ENCODE assay signal across 2 cellular contexts in the genomic region with DNA sequence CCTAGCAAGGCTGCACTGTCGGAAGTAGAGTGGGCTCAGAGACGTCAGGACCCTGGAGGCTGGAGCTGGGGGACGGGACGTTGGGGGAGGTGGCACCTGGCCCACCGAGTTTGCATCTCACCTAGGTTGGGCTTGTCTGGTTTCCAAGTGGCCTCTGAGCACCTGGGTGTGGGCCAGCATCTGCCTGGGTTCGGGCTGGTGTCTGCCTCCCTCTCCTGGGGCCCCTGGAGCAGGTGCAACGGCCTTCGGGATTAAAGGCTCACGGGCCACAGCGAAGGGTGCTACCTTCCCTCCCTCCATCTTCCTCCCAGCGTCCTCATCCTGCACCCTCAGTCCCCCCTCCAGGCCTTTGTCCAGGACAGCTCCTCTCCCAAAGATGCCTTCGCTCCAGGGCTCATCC.
TF ChIP-seq lines count a peak whose summit lies in the region.

No MANE protein-coding gene starts in this region.

TF ChIP-seq in GM12878, 131 proteins besides CTCF, POLR2A, EP300 and RAD21:
- TF ChIP-seq GABPA (IDR thresholded peaks at IDR 0.05; ENCODE audit: low read depth) (no peak), JUNB (IDR thresholded peaks at IDR 0.05) (no peak), KAT2A (conservative IDR thresholded peaks at IDR 0.05; ENCODE audit: control insufficient read depth, low read depth, low read length) (no peak), NFIC (IDR thresholded peaks at IDR 0.05; ENCODE audit: low read depth, low read length) (no peak), ZBED1 (IDR thresholded peaks at IDR 0.05; ENCODE audit: borderline replicate concordance) (no peak), POLR2AphosphoS5 (IDR thresholded peaks at IDR 0.05; ENCODE audit: low read length) (no peak), ETV6 (conservative IDR thresholded peaks at IDR 0.05 in 1 of 2, IDR thresholded peaks at IDR 0.05 in 1 of 2; ENCODE audit: borderline replicate concordance in 1 of 2, low read depth in 1 of 2) (no peak), CBFB (IDR thresholded peaks at IDR 0.05; ENCODE audit: low read depth) (no peak), SMAD1 (IDR thresholded peaks at IDR 0.05; ENCODE audit: low read depth, partially characterized antibody) (no peak), TAF1 (IDR thresholded peaks at IDR 0.05; ENCODE audit: borderline replicate concordance, low read depth, low read length) (no peak), TCF12 (IDR thresholded peaks at IDR 0.05; ENCODE audit: low read depth, low read length) (no peak), HDGF (IDR thresholded peaks at IDR 0.05) (no peak), MXI1 (IDR thresholded peaks at IDR 0.05; ENCODE audit: low read depth, low read length) (no peak), PAX8 (IDR thresholded peaks at IDR 0.05) (no peak), EED (IDR thresholded peaks at IDR 0.05; ENCODE audit: low read depth) (no peak), RB1 (IDR thresholded peaks at IDR 0.05; ENCODE audit: borderline replicate concordance) (no peak)

TF ChIP-seq in WTC11, 78 proteins besides CTCF, POLR2A, EP300 and RAD21:
- TF ChIP-seq, protein P1, sequence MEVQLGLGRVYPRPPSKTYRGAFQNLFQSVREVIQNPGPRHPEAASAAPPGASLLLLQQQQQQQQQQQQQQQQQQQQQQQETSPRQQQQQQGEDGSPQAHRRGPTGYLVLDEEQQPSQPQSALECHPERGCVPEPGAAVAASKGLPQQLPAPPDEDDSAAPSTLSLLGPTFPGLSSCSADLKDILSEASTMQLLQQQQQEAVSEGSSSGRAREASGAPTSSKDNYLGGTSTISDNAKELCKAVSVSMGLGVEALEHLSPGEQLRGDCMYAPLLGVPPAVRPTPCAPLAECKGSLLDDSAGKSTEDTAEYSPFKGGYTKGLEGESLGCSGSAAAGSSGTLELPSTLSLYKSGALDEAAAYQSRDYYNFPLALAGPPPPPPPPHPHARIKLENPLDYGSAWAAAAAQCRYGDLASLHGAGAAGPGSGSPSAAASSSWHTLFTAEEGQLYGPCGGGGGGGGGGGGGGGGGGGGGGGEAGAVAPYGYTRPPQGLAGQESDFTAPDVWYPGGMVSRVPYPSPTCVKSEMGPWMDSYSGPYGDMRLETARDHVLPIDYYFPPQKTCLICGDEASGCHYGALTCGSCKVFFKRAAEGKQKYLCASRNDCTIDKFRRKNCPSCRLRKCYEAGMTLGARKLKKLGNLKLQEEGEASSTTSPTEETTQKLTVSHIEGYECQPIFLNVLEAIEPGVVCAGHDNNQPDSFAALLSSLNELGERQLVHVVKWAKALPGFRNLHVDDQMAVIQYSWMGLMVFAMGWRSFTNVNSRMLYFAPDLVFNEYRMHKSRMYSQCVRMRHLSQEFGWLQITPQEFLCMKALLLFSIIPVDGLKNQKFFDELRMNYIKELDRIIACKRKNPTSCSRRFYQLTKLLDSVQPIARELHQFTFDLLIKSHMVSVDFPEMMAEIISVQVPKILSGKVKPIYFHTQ (CRISPR knock-in tag; IDR thresholded peaks at IDR 0.05), result no peak
- TF ChIP-seq ATF1 (CRISPR knock-in tag; IDR thresholded peaks at IDR 0.05) (no peak), SMAD3 (CRISPR knock-in tag; IDR thresholded peaks at IDR 0.05; ENCODE audit: borderline replicate concordance) (no peak), FOXK1 (CRISPR knock-in tag; IDR thresholded peaks at IDR 0.05) (no peak), FOXJ3 (CRISPR knock-in tag; IDR thresholded peaks at IDR 0.05; ENCODE audit: borderline replicate concordance) (no peak), RORB (CRISPR knock-in tag; IDR thresholded peaks at IDR 0.05) (no peak)
- TF ChIP-seq, protein P2, sequence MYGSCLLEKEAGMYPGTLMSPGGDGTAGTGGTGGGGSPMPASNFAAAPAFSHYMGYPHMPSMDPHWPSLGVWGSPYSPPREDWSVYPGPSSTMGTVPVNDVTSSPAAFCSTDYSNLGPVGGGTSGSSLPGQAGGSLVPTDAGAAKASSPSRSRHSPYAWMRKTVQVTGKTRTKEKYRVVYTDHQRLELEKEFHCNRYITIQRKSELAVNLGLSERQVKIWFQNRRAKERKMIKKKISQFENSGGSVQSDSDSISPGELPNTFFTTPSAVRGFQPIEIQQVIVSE (CRISPR knock-in tag; IDR thresholded peaks at IDR 0.05; ENCODE audit: borderline replicate concordance), result no peak
- TF ChIP-seq, protein P3, sequence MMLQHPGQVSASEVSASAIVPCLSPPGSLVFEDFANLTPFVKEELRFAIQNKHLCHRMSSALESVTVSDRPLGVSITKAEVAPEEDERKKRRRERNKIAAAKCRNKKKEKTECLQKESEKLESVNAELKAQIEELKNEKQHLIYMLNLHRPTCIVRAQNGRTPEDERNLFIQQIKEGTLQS (CRISPR knock-in tag; conservative IDR thresholded peaks at IDR 0.05), result no peak
- TF ChIP-seq, protein P4, sequence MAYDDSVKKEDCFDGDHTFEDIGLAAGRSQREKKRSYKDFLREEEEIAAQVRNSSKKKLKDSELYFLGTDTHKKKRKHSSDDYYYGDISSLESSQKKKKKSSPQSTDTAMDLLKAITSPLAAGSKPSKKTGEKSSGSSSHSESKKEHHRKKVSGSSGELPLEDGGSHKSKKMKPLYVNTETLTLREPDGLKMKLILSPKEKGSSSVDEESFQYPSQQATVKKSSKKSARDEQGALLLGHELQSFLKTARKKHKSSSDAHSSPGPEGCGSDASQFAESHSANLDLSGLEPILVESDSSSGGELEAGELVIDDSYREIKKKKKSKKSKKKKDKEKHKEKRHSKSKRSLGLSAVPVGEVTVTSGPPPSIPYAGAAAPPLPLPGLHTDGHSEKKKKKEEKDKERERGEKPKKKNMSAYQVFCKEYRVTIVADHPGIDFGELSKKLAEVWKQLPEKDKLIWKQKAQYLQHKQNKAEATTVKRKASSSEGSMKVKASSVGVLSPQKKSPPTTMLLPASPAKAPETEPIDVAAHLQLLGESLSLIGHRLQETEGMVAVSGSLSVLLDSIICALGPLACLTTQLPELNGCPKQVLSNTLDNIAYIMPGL (CRISPR knock-in tag; IDR thresholded peaks at IDR 0.05), result no peak
